9 cellular contexts compared by ENCODE assay signal in the genomic region with DNA sequence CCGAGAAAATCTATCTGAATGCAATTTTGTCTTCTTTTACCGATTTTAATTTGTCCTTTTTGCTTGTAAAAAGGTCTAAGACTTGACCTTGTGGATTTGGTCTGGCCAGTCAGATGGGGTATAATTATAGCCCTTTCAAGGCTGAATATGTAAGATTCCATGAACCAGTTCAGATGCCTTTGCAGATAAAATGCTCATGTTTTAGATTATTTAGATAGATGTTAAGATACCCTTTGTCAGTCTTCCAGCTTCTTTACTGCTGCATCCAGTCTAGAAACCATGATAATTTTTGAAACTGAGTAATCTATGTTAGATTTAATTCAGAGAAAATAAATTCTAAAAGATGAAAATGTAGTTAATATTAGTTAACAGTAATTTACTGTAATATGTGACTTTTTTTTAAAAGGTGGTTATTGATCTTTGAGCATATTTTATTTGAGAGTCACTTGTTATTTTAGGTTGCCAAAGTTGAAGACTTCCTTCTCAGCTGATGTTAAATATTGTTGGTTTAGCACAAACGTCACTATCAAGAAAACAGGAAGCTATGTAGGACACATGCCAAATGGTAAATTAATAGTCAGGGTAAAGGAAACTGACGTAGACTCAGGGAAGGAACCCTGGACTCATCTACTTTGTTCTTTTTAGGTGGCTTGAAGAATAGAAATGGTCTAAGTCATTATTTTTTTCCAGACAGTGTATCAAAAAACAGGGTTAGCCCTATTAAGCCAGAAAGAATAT. TPM values are rescaled to one million over a fixed set of nuclear protein-coding genes. Genes with fewer than 3 reads are reported as not detected.
DNase-seq lines count a peak whose midpoint lies in the region; ATAC-seq and TF ChIP-seq lines count a peak whose summit lies in the region.
"Had no signal": no experiment of that assay in that cellular context is flagged by ENCODE, and none has a peak within 500 bp of the region (broad histone marks: within the 10 kb centered on the region; RNA-seq: fewer than 3 reads in every experiment).

No MANE protein-coding gene starts in this region.

- no peaks in the 10 kb centered on the region for H3K9me3 Mint-ChIP-seq in effector memory CD8-positive, alpha-beta T cell
- no peaks in the 10 kb centered on the region for H3K9me3 Mint-ChIP-seq in naive B cell

- ATAC-seq in effector memory CD8-positive, alpha-beta T cell (replicated peaks), result peak; percentile 100
- ATAC-seq in naive B cell (ENCODE audit: low read depth in 2 of 2) (peak; percentile 99 to 100), HG02798 (IDR thresholded peaks at IDR 0.05; ENCODE audit: poor library complexity, unreplicated experiment) (no peak), GM18909 (IDR thresholded peaks at IDR 0.05; ENCODE audit: poor library complexity, unreplicated experiment) (no peak)

- POLR2A ChIA-PET in HEK293T (lab: Yijun Ruan, JAX), result no interaction called here

- no peaks in the 10 kb centered on the region for H3K27me3 Mint-ChIP-seq in effector memory CD8-positive, alpha-beta T cell
- no peaks in the 10 kb centered on the region for H3K27me3 Mint-ChIP-seq in naive B cell

- DNase-seq in CD1c-positive myeloid dendritic cell (ENCODE audit: extremely low spot score) (peak; percentile 69), NOMO-1 (lab: John Stamatoyannopoulos, UW; ENCODE audit: unreplicated experiment in 2 of 2) (peak; percentile 64 to 85), naive B cell (peak; percentile 56), HEK293T (ENCODE audit: extremely low spot score) (no peak), DMS114 treated with DMSO at 0.1 percent for 48 hours (lab: John Stamatoyannopoulos, UW; ENCODE audit: unreplicated experiment) (no peak)
- peak in 2 of 3 experiments; percentile 11 to 15 for DNase-seq in effector memory CD8-positive, alpha-beta T cell
- DNase-seq: activated CD8-positive, alpha-beta memory T cell treated with anti-CD3 and anti-CD28 coated beads for 24 hours had no signal

- H3K27ac Mint-ChIP-seq in effector memory CD8-positive, alpha-beta T cell, result peak overlapping the region; percentile 83 to 94
- peak overlapping the region; percentile 13 to 90 (median 40) for H3K27ac Mint-ChIP-seq in naive B cell

- H3K36me3 Mint-ChIP-seq in effector memory CD8-positive, alpha-beta T cell (ENCODE audit: insufficient read depth), result peaks cover 3% of the 10 kb centered on the region
- H3K36me3 Mint-ChIP-seq in naive B cell, result no peaks in the 10 kb centered on the region

- H3K4me3 Mint-ChIP-seq in effector memory CD8-positive, alpha-beta T cell, result peak overlapping the region; percentile 29 to 60
- H3K4me3 Mint-ChIP-seq in naive B cell, result no peak overlapping the region

- peaks cover 5 to 9% of the 10 kb centered on the region in 2 donors for H3K4me1 Mint-ChIP-seq in effector memory CD8-positive, alpha-beta T cell (ENCODE audit: low read depth in 2 of 2)
- peaks cover 6 to 11% (median 10%) of the 10 kb centered on the region in 3 donors for H3K4me1 Mint-ChIP-seq in naive B cell

- CTCF ChIA-PET in HEK293T (lab: Yijun Ruan, JAX), result no interaction called here

TF ChIP-seq in HEK293T, 16 proteins besides CTCF, POLR2A, EP300 and RAD21:
- TF ChIP-seq CTBP1 (IDR thresholded peaks at IDR 0.05; ENCODE audit: borderline replicate concordance) (no peak), ELF4 (IDR thresholded peaks at IDR 0.05) (no peak), ARNT (IDR thresholded peaks at IDR 0.05) (no peak), BHLHE40 (IDR thresholded peaks at IDR 0.05; ENCODE audit: borderline replicate concordance) (no peak), ZNF384 (IDR thresholded peaks at IDR 0.05) (no peak), FOXK2 (IDR thresholded peaks at IDR 0.05) (no peak), FOXM1 (IDR thresholded peaks at IDR 0.05; ENCODE audit: borderline replicate concordance) (no peak), NFRKB (IDR thresholded peaks at IDR 0.05) (no peak), L3MBTL2 (conservative IDR thresholded peaks at IDR 0.05) (no peak)
- TF ChIP-seq, protein P1, sequence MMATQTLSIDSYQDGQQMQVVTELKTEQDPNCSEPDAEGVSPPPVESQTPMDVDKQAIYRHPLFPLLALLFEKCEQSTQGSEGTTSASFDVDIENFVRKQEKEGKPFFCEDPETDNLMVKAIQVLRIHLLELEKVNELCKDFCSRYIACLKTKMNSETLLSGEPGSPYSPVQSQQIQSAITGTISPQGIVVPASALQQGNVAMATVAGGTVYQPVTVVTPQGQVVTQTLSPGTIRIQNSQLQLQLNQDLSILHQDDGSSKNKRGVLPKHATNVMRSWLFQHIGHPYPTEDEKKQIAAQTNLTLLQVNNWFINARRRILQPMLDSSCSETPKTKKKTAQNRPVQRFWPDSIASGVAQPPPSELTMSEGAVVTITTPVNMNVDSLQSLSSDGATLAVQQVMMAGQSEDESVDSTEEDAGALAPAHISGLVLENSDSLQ (IDR thresholded peaks at IDR 0.05), result no peak

RNA-seq across cellular contexts. Expression of gene BABAM2, which starts 29.8 kb away (rescaled TPM):
- polyA plus RNA-seq in naive B cell (ENCODE audit: low read depth in 6 of 6), result 10 to 100 TPM; 50.3 to 58.3 (median 55.6) TPM

RNA-seq across cellular contexts. Expression of gene RBKS, which starts 30.1 kb away (rescaled TPM):
- 1 to 10 TPM; 2.2 to 5.3 (median 3.5) TPM for polyA plus RNA-seq in naive B cell (ENCODE audit: low read depth in 6 of 6)

Comparison
In these comparisons a context has a peak if more than half of its experiments do, and no peak if none do; other contexts are left out.
1. DNase-seq: peak in CD1c-positive myeloid dendritic cell (single experiment), NOMO-1 (2 of 2), effector memory CD8-positive, alpha-beta T cell (2 of 3) and naive B cell (single experiment); none in HEK293T (single experiment) and DMS114 treated with DMSO at 0.1 percent for 48 hours (single experiment).
2. ATAC-seq: peak in effector memory CD8-positive, alpha-beta T cell (single experiment) and naive B cell (2 of 2); none in HG02798 (single experiment) and GM18909 (single experiment).
3. H3K4me3 Mint-ChIP-seq: peak in effector memory CD8-positive, alpha-beta T cell (2 of 2); none in naive B cell (0 of 8).